ENCODE assay signal across 8 cellular contexts in the genomic region with DNA sequence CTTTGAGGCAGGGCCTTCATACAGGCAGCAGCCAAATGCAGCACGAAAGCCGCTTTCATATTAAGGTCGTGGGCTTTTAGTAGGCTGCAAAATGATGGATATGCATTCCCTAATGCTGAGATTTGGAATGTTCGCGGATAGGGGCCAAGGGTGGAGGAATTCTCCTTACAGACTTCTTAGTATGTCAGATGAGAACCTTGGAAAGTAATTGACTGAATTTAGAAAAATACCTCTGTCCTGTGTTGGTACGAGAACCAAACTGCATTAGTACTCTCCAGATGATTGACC. TPM values are rescaled to one million over a fixed set of nuclear protein-coding genes. Genes with fewer than 3 reads are reported as not detected.
DNase-seq lines count a peak whose midpoint lies in the region; ATAC-seq lines count a peak whose summit lies in the region.

No MANE protein-coding gene starts in this region.

- 5 to 9% methylated on average over 6 of the region's 6 CpGs for WGBS in esophagus, 2 donors
- no CpG with 5 or more reads among the region's 6 CpGs for WGBS in trophoblast cell (ENCODE audit: extremely low coverage, insufficient coverage, insufficient read length)

- no peak overlapping the region for H2AFZ ChIP-seq in trophoblast cell (ENCODE audit: insufficient read depth, low read length, poor library complexity)

- no peak overlapping the region for H4K12ac ChIP-seq in trophoblast cell (ENCODE audit: low read depth, low read length)

- no peak overlapping the region for H4K91ac ChIP-seq in trophoblast cell (ENCODE audit: low read depth, low read length)

- H3K4ac ChIP-seq in trophoblast cell (ENCODE audit: low read depth, low read length): peak overlapping the region; percentile 93

- peak overlapping the region; percentile 81 for H3K4me2 ChIP-seq in trophoblast cell (ENCODE audit: low read length)

- no peak overlapping the region for H2BK120ac ChIP-seq in trophoblast cell (ENCODE audit: insufficient read depth, low read length, poor library complexity)

- H3K9ac ChIP-seq in trophoblast cell (ENCODE audit: low read length): peak overlapping the region; percentile 52

- no peak overlapping the region for H2BK12ac ChIP-seq in trophoblast cell (ENCODE audit: low read length)

- H3K18ac ChIP-seq in trophoblast cell (ENCODE audit: low read length): no peak overlapping the region

- H2AK5ac ChIP-seq in trophoblast cell (ENCODE audit: low read length): no peak overlapping the region

- H3K14ac ChIP-seq in trophoblast cell (ENCODE audit: low read length): no peak overlapping the region

- ATAC-seq in GM21528 (IDR thresholded peaks at IDR 0.05; ENCODE audit: low FRiP score, unreplicated experiment) (no peak), HG02642 (IDR thresholded peaks at IDR 0.05; ENCODE audit: poor library complexity, unreplicated experiment) (no peak), HG02763 (IDR thresholded peaks at IDR 0.05; ENCODE audit: unreplicated experiment) (no peak)

- no peaks in the 10 kb centered on the region for H3K9me3 ChIP-seq in SJCRH30 (replicated peaks)
- H3K9me3 ChIP-seq in esophagus (ENCODE audit: control insufficient read depth in 2 of 2, insufficient read depth in 1 of 2, low read depth in 1 of 2, low read length in 1 of 2): no peaks in the 10 kb centered on the region
- no peaks in the 10 kb centered on the region for H3K9me3 ChIP-seq in trophoblast cell (ENCODE audit: insufficient read depth, low read depth, low read length)

- no peaks in the 10 kb centered on the region for H3K27me3 ChIP-seq in SJCRH30
- H3K27me3 ChIP-seq in esophagus (ENCODE audit: control insufficient read depth in 1 of 2, insufficient read depth in 2 of 2, low read length in 2 of 2): no peaks in the 10 kb centered on the region
- no peaks in the 10 kb centered on the region for H3K27me3 ChIP-seq in trophoblast cell (ENCODE audit: insufficient read depth, low read length)

- H2BK5ac ChIP-seq in trophoblast cell (ENCODE audit: low read depth, low read length, poor library complexity): no peak overlapping the region

- H4K8ac ChIP-seq in trophoblast cell (ENCODE audit: low read depth, low read length): no peak overlapping the region

- H3K79me2 ChIP-seq in trophoblast cell (ENCODE audit: control insufficient read depth, insufficient read depth, low read length, poor library complexity): peaks cover 31% of the 10 kb centered on the region

- peak; percentile 36 for DNase-seq in EH (ENCODE audit: low read depth)
- no peak for DNase-seq in SJCRH30
- DNase-seq in trophoblast cell: peak in 1 of 2 donors; percentile 61
- DNase-seq in amniotic stem cell (lab: John Stamatoyannopoulos, UW): no peak

- H3K23ac ChIP-seq in trophoblast cell (ENCODE audit: low read length): no peak overlapping the region

- H3K36me3 ChIP-seq in SJCRH30: no peaks in the 10 kb centered on the region; the same call in 1 of the 2 replicates
- H3K36me3 ChIP-seq in esophagus (ENCODE audit: control insufficient read depth in 2 of 2, insufficient read depth in 2 of 2, low read length in 1 of 2): no peaks in the 10 kb centered on the region
- peaks cover 2 to 3% of the 10 kb centered on the region in 2 experiments for H3K36me3 ChIP-seq in trophoblast cell (ENCODE audit: control insufficient read depth in 1 of 2, insufficient read depth in 2 of 2, low read length in 2 of 2)

- H3K79me1 ChIP-seq in trophoblast cell (ENCODE audit: low read length): peaks cover 9% of the 10 kb centered on the region

- peak overlapping the region; percentile 76 for H3K4me3 ChIP-seq in SJCRH30
- H3K4me3 ChIP-seq in esophagus (ENCODE audit: low read depth in 1 of 2, low read length in 2 of 2): peak overlapping the region; percentile 86 to 96
- peak overlapping the region; percentile 84 for H3K4me3 ChIP-seq in trophoblast cell (ENCODE audit: low read depth, low read length)

- H3K4me1 ChIP-seq in SJCRH30 (peaks cover 10% of the 10 kb centered on the region), esophagus (ENCODE audit: control insufficient read depth in 2 of 2, insufficient read depth in 2 of 2, low read length in 1 of 2) (peaks cover 0 to 8% of the 10 kb centered on the region in 2 donors), trophoblast cell (ENCODE audit: control insufficient read depth in 1 of 2, insufficient read depth in 2 of 2, low read length in 2 of 2) (peaks cover 0 to 5% of the 10 kb centered on the region in 2 experiments)

- H3K27ac ChIP-seq in SJCRH30 (no peak overlapping the region; the same call in 1 of the 2 replicates), esophagus (ENCODE audit: low read depth in 2 of 2, low read length in 1 of 2) (peak overlapping the region; percentile 98 to 99), trophoblast cell (ENCODE audit: low read depth, low read length) (no peak overlapping the region)

RNA-seq across cellular contexts. Expression of gene SEC24B, which starts 1.1 kb away (rescaled TPM):
- total RNA-seq in SJCRH30 (2014; rRNA removed; shearing (Covaris generic)): 31.0 and 32.3 TPM in 2 replicates
- polyA plus RNA-seq in esophagus: 1 to 10 TPM; 7.4 to 10.0 TPM
- 24.1 and 24.9 TPM in 2 replicates for polyA plus RNA-seq in trophoblast cell (2013)

Comparison
In these comparisons a context has a peak if more than half of its experiments do, and no peak if none do; other contexts are left out.
1. H3K27ac ChIP-seq: peak in esophagus (2 of 2); none in SJCRH30 (single experiment) and trophoblast cell (single experiment).
2. Peak in every context shown above with its lines, with median percentiles within 50 percentile points of each other: H3K4me3 ChIP-seq.